ENCODE assay signal across 8 cellular contexts in the genomic region with DNA sequence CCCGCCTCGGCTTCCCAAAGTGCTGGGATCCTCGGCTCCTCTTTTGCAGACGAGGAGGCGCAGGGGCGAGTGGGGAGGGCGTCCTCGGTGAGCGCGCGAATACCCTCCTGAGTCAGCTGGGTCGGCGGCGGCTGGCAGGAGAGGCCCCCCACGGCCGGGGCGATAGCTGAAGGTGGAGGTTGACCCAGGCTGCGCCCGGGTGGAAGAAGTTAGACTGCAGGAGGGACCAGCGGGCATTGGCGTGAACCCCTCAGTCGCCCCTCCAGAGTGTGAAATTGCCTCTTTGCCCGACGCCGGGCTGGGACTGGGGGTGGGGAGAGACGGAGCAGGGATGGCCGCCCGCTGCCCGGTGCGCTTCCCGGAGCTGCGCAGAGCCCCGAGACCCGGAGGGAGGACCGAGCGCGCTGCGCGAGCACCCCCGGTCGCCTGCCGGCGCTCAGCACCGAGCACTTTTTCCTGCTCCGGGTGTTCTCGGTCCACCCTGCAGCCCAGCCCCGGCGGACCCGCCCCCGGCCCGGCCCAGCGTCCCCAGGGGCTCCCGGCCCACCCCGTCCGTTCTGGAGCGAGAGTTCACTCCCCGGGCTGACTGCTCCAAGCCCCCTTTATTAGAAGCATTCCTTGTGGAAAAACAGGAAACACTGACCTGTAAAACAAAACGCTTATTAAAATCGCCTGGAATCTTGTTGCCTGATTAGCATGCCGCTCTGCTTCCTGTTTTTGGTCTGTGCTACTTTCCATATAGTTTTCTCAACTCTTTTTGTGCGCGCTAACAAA. TPM values are rescaled to one million over a fixed set of nuclear protein-coding genes. Genes with fewer than 3 reads are reported as not detected.
A peak's percentile ranks its signal among the peaks of the same experiment; 100 is the strongest.
DNase-seq lines count a peak whose midpoint lies in the region; ATAC-seq and TF ChIP-seq lines count a peak whose summit lies in the region.

No MANE protein-coding gene starts in this region.

- peak; percentile 23 to 35 for DNase-seq in stimulated activated CD4-positive, alpha-beta T cell treated with anti-CD3 and anti-CD28 coated beads, Interleukin-2, amount 100 ng/mL, for 24 hours
- no peak for DNase-seq in stimulated activated CD4-positive, alpha-beta T cell treated with anti-CD3 and anti-CD28 coated beads, Interleukin-1b, Interleukin-23, amount 100 ng/mL, for 48 hours
- DNase-seq in activated CD4-positive, alpha-beta T cell treated with anti-CD3 and anti-CD28 coated beads, Interleukin-2, amount 50 U/mL, for 48 hours, result peak; percentile 21 to 28
- DNase-seq in fibroblast of pulmonary artery (ENCODE audit: low read depth), result peak; percentile 63
- no peak for DNase-seq in neural crest cell (ENCODE audit: low read depth, low spot score)
- no peak for DNase-seq in amniotic stem cell (lab: John Stamatoyannopoulos, UW)

- peaks cover 13% of the 10 kb centered on the region for H3K4me1 Mint-ChIP-seq in neural crest cell

- H3K27ac Mint-ChIP-seq in neural crest cell (ENCODE audit: unreplicated experiment), result no peak overlapping the region

- peak overlapping the region; percentile 53 for H3K4me3 ChIP-seq in fibroblast of pulmonary artery (replicated peaks; ENCODE audit: low read depth, low read length)

- H3K9me3 Mint-ChIP-seq in neural crest cell, result no peaks in the 10 kb centered on the region

- peak overlapping the region; percentile 62 for H3K4me3 Mint-ChIP-seq in neural crest cell

- ATAC-seq in HG03097 (IDR thresholded peaks at IDR 0.05; ENCODE audit: low FRiP score, unreplicated experiment) (no peak), HG02852 (IDR thresholded peaks at IDR 0.05; ENCODE audit: unreplicated experiment) (no peak)

- peaks cover 76% of the 10 kb centered on the region for H3K27me3 Mint-ChIP-seq in neural crest cell (ENCODE audit: low read depth)

- TF ChIP-seq CTCF in fibroblast of pulmonary artery (IDR thresholded peaks at IDR 0.05; ENCODE audit: low read length, missing control alignments) (peak; percentile 9), neural crest cell (conservative IDR thresholded peaks at IDR 0.05) (peak; percentile 36)

- H3K36me3 Mint-ChIP-seq in neural crest cell (ENCODE audit: low read depth), result no peaks in the 10 kb centered on the region

RNA-seq across cellular contexts. Expression of gene CPT1A, which starts 13.7 kb away (rescaled TPM):
- total RNA-seq in neural crest cell, result 0.48 and 0.54 TPM in 2 replicates

RNA-seq across cellular contexts. Expression of gene MRPL21, which starts 48.2 kb away (rescaled TPM):
- total RNA-seq in neural crest cell, result 64.4 and 69.0 TPM in 2 replicates

RNA-seq across cellular contexts. Expression of gene IGHMBP2, which starts 48.3 kb away (rescaled TPM):
- total RNA-seq in neural crest cell, result 28.1 and 30.1 TPM in 2 replicates

Comparison
In these comparisons a context has a peak if more than half of its experiments do, and no peak if none do; other contexts are left out.
1. DNase-seq: peak in stimulated activated CD4-positive, alpha-beta T cell treated with anti-CD3 and anti-CD28 coated beads, Interleukin-2, amount 100 ng/mL, for 24 hours (2 of 2), activated CD4-positive, alpha-beta T cell treated with anti-CD3 and anti-CD28 coated beads, Interleukin-2, amount 50 U/mL, for 48 hours (2 of 2) and fibroblast of pulmonary artery (single experiment); none in stimulated activated CD4-positive, alpha-beta T cell treated with anti-CD3 and anti-CD28 coated beads, Interleukin-1b, Interleukin-23, amount 100 ng/mL, for 48 hours (single experiment), neural crest cell (single experiment) and amniotic stem cell (single experiment).